1 cellular context compared by ENCODE assay signal in the genomic region with DNA sequence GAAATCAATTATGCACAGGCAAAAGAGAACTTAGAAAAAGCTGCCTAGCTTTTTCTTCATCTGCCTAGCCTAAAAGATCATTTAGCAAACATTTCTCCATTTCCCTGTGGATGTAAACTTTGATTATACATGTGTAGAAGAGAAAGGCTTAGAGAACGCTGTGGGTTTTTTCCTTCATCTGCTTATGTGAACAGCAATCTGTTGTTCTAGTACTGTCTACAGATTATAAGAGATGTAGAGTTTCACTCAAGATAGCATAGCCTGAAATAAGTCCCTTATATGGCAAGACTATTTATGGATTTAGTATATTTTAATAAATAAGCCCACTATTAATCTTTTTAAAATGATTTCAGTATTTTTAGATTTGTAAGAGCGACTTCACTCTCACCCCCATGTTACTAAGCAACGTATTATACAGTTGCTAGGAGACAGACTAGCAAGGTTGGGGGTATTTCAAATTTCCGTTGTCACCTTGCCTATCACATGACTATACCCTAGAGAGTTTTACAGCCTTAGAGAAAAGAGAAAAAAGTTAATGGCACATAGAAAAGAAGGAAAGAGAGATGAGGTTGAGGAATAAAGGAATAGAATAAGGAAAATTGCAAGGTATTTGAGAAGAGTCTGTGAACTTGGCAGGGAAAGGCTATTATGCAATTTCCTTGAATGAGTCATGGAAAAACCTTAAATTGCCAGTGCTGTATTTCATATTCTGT.
TF ChIP-seq lines count a peak whose summit lies in the region.

No MANE protein-coding gene starts in this region.

TF ChIP-seq in K562, 482 proteins besides CTCF, POLR2A, EP300 and RAD21 (continued from another document and continues in another):
- no peak for TF ChIP-seq ETS1 (conservative IDR thresholded peaks at IDR 0.05; ENCODE audit: control insufficient read depth, low read depth, low read length)
- no peak for TF ChIP-seq RBM15 (IDR thresholded peaks at IDR 0.05; ENCODE audit: insufficient read depth, low read length)
- TF ChIP-seq CBX8 (IDR thresholded peaks at IDR 0.05; ENCODE audit: borderline replicate concordance, extremely low read depth, low read depth, low read length, poor library complexity, severe bottlenecking), result no peak
- no peak for TF ChIP-seq MCM7 (IDR thresholded peaks at IDR 0.05)
- no peak for TF ChIP-seq ZNF23 (CRISPR knock-in tag; IDR thresholded peaks at IDR 0.05)
- no peak for TF ChIP-seq MYC (IDR thresholded peaks at IDR 0.05; ENCODE audit: low read depth, low read length)
- TF ChIP-seq MYC (CRISPR knock-in tag; IDR thresholded peaks at IDR 0.05; ENCODE audit: borderline replicate concordance, low read depth), result no peak
- TF ChIP-seq E2F4 (CRISPR knock-in tag; IDR thresholded peaks at IDR 0.05; ENCODE audit: low read depth), result no peak
- no peak for TF ChIP-seq E2F6 (IDR thresholded peaks at IDR 0.05; ENCODE audit: borderline replicate concordance in 1 of 2, extremely low read depth in 1 of 2, insufficient read depth in 1 of 2, insufficient read length in 1 of 2, low read depth in 1 of 2, low read length in 1 of 2, poor library complexity in 1 of 2, severe bottlenecking in 1 of 2)
- no peak for TF ChIP-seq NUFIP1 (IDR thresholded peaks at IDR 0.05; ENCODE audit: partially characterized antibody)
- TF ChIP-seq KAT2B (IDR thresholded peaks at IDR 0.05; ENCODE audit: low read depth, low read length), result no peak
- no peak for TF ChIP-seq TARDBP (IDR thresholded peaks at IDR 0.05)
- TF ChIP-seq CBFA2T3 (IDR thresholded peaks at IDR 0.05), result no peak
- no peak for TF ChIP-seq FOXA1 (IDR thresholded peaks at IDR 0.05; ENCODE audit: borderline replicate concordance)
- TF ChIP-seq, protein P1, sequence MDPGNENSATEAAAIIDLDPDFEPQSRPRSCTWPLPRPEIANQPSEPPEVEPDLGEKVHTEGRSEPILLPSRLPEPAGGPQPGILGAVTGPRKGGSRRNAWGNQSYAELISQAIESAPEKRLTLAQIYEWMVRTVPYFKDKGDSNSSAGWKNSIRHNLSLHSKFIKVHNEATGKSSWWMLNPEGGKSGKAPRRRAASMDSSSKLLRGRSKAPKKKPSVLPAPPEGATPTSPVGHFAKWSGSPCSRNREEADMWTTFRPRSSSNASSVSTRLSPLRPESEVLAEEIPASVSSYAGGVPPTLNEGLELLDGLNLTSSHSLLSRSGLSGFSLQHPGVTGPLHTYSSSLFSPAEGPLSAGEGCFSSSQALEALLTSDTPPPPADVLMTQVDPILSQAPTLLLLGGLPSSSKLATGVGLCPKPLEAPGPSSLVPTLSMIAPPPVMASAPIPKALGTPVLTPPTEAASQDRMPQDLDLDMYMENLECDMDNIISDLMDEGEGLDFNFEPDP (CRISPR knock-in tag; IDR thresholded peaks at IDR 0.05), result no peak
- TF ChIP-seq MNT (conservative IDR thresholded peaks at IDR 0.05), result no peak
- peak; percentile 79 for TF ChIP-seq TOE1 (IDR thresholded peaks at IDR 0.05; ENCODE audit: borderline replicate concordance)
- TF ChIP-seq TOE1 (CRISPR knock-in tag; IDR thresholded peaks at IDR 0.05; ENCODE audit: borderline replicate concordance, low read depth), result no peak
- TF ChIP-seq WHSC1 (IDR thresholded peaks at IDR 0.05; ENCODE audit: low read length), result no peak
- no peak for TF ChIP-seq RNF2 (IDR thresholded peaks at IDR 0.05)
- TF ChIP-seq, protein P2, sequence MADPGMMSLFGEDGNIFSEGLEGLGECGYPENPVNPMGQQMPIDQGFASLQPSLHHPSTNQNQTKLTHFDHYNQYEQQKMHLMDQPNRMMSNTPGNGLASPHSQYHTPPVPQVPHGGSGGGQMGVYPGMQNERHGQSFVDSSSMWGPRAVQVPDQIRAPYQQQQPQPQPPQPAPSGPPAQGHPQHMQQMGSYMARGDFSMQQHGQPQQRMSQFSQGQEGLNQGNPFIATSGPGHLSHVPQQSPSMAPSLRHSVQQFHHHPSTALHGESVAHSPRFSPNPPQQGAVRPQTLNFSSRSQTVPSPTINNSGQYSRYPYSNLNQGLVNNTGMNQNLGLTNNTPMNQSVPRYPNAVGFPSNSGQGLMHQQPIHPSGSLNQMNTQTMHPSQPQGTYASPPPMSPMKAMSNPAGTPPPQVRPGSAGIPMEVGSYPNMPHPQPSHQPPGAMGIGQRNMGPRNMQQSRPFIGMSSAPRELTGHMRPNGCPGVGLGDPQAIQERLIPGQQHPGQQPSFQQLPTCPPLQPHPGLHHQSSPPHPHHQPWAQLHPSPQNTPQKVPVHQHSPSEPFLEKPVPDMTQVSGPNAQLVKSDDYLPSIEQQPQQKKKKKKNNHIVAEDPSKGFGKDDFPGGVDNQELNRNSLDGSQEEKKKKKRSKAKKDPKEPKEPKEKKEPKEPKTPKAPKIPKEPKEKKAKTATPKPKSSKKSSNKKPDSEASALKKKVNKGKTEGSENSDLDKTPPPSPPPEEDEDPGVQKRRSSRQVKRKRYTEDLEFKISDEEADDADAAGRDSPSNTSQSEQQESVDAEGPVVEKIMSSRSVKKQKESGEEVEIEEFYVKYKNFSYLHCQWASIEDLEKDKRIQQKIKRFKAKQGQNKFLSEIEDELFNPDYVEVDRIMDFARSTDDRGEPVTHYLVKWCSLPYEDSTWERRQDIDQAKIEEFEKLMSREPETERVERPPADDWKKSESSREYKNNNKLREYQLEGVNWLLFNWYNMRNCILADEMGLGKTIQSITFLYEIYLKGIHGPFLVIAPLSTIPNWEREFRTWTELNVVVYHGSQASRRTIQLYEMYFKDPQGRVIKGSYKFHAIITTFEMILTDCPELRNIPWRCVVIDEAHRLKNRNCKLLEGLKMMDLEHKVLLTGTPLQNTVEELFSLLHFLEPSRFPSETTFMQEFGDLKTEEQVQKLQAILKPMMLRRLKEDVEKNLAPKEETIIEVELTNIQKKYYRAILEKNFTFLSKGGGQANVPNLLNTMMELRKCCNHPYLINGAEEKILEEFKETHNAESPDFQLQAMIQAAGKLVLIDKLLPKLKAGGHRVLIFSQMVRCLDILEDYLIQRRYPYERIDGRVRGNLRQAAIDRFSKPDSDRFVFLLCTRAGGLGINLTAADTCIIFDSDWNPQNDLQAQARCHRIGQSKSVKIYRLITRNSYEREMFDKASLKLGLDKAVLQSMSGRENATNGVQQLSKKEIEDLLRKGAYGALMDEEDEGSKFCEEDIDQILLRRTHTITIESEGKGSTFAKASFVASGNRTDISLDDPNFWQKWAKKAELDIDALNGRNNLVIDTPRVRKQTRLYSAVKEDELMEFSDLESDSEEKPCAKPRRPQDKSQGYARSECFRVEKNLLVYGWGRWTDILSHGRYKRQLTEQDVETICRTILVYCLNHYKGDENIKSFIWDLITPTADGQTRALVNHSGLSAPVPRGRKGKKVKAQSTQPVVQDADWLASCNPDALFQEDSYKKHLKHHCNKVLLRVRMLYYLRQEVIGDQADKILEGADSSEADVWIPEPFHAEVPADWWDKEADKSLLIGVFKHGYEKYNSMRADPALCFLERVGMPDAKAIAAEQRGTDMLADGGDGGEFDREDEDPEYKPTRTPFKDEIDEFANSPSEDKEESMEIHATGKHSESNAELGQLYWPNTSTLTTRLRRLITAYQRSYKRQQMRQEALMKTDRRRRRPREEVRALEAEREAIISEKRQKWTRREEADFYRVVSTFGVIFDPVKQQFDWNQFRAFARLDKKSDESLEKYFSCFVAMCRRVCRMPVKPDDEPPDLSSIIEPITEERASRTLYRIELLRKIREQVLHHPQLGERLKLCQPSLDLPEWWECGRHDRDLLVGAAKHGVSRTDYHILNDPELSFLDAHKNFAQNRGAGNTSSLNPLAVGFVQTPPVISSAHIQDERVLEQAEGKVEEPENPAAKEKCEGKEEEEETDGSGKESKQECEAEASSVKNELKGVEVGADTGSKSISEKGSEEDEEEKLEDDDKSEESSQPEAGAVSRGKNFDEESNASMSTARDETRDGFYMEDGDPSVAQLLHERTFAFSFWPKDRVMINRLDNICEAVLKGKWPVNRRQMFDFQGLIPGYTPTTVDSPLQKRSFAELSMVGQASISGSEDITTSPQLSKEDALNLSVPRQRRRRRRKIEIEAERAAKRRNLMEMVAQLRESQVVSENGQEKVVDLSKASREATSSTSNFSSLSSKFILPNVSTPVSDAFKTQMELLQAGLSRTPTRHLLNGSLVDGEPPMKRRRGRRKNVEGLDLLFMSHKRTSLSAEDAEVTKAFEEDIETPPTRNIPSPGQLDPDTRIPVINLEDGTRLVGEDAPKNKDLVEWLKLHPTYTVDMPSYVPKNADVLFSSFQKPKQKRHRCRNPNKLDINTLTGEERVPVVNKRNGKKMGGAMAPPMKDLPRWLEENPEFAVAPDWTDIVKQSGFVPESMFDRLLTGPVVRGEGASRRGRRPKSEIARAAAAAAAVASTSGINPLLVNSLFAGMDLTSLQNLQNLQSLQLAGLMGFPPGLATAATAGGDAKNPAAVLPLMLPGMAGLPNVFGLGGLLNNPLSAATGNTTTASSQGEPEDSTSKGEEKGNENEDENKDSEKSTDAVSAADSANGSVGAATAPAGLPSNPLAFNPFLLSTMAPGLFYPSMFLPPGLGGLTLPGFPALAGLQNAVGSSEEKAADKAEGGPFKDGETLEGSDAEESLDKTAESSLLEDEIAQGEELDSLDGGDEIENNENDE (IDR thresholded peaks at IDR 0.05; ENCODE audit: low read depth, low read length), result no peak
- no peak for TF ChIP-seq TCF3 (CRISPR knock-in tag; IDR thresholded peaks at IDR 0.05)
- TF ChIP-seq SMARCA5 (IDR thresholded peaks at IDR 0.05), result no peak
- TF ChIP-seq, protein P3, sequence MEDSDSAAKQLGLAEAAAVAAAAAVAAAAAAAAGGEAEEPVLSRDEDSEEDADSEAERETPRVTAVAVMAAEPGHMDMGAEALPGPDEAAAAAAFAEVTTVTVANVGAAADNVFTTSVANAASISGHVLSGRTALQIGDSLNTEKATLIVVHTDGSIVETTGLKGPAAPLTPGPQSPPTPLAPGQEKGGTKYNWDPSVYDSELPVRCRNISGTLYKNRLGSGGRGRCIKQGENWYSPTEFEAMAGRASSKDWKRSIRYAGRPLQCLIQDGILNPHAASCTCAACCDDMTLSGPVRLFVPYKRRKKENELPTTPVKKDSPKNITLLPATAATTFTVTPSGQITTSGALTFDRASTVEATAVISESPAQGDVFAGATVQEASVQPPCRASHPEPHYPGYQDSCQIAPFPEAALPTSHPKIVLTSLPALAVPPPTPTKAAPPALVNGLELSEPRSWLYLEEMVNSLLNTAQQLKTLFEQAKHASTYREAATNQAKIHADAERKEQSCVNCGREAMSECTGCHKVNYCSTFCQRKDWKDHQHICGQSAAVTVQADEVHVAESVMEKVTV (CRISPR knock-in tag; IDR thresholded peaks at IDR 0.05), result 0 out of 2 replicates have a peak, but pooled peaks have one; percentile 9
- TF ChIP-seq ZFPM2 (CRISPR knock-in tag; IDR thresholded peaks at IDR 0.05), result no peak
- peak; percentile 93 for TF ChIP-seq JUND (IDR thresholded peaks at IDR 0.05; ENCODE audit: borderline replicate concordance, low read depth, low read length)
- peak; percentile 96 for TF ChIP-seq JUND (tag; IDR thresholded peaks at IDR 0.05; ENCODE audit: borderline replicate concordance, low read depth, low read length)
- no peak for TF ChIP-seq BCLAF1 (IDR thresholded peaks at IDR 0.05; ENCODE audit: borderline replicate concordance in 1 of 2, control insufficient read depth in 1 of 2, low read depth in 2 of 2, low read length in 1 of 2)
- TF ChIP-seq GTF2E2 (tag; IDR thresholded peaks at IDR 0.05), result no peak
- no peak for TF ChIP-seq PTRF (tag; IDR thresholded peaks at IDR 0.05)
- no peak for TF ChIP-seq LCOR (CRISPR knock-in tag; IDR thresholded peaks at IDR 0.05)
